ENCODE assay signal across 11 cellular contexts in the genomic region with DNA sequence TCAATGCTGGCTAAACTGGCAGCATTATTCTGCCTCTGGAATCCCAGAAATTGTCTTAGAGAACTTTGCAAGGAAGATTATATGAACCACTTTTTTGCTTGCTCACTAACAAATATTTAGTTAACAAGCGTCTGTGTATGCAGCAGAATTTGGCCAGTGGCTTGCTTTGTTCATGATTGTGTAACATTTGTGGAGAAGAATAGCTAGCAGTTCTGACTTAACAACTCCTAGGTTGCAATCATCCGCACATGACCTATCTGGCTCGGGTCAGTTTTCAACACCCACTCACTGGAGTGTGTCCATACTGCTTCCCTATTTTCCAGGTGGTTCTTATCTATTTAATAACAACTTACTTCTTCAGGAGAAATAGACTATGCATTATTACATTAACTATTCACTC.
DNase-seq lines count a peak whose midpoint lies in the region; ATAC-seq and TF ChIP-seq lines count a peak whose summit lies in the region.
"Had no signal": no experiment of that assay in that cellular context is flagged by ENCODE, and none has a peak within 500 bp of the region (broad histone marks: within the 10 kb centered on the region; RNA-seq: fewer than 3 reads in every experiment).

No MANE protein-coding gene starts in this region.

- H3K36me3 ChIP-seq in adipocyte (ENCODE audit: control insufficient read depth, insufficient read depth, low read length, severe bottlenecking), result no peaks in the 10 kb centered on the region

- H3K9me3 ChIP-seq in adipocyte (ENCODE audit: control insufficient read depth, low read length), result no peaks in the 10 kb centered on the region

- H3K9ac ChIP-seq in adipocyte (ENCODE audit: low read length), result no peak overlapping the region

- TF ChIP-seq CTCF in retinal pigment epithelial cell (conservative IDR thresholded peaks at IDR 0.05; ENCODE audit: low read depth, low read length), result no peak

- H3K27me3 ChIP-seq in adipocyte (replicated peaks; ENCODE audit: control insufficient read depth, insufficient read depth, low read length), result no peaks in the 10 kb centered on the region

- ATAC-seq in Right ventricle myocardium superior (ENCODE audit: poor library complexity), result peak; percentile 94
- ATAC-seq: T-helper 17 cell had no signal

- no peak overlapping the region for H3K4me3 ChIP-seq in adipocyte (ENCODE audit: low read length)
- no peak overlapping the region for H3K4me3 ChIP-seq in retinal pigment epithelial cell (ENCODE audit: low read length)

- peaks cover 20% of the 10 kb centered on the region for H3K4me1 ChIP-seq in adipocyte (ENCODE audit: control insufficient read depth, insufficient read depth, low read length)

- DNase-seq in GF-D8 (lab: John Stamatoyannopoulos, UW) (peak; percentile 47), adipocyte (ENCODE audit: low read depth) (peak; percentile 88), Right ventricle myocardium superior (no peak), retinal pigment epithelial cell (ENCODE audit: low read depth) (peak; percentile 10), NCI-H1417 treated with DMSO at 0.1 percent for 48 hours (lab: John Stamatoyannopoulos, UW) (no peak), HT-29 (ENCODE audit: low spot score) (no peak), cerebellar nuclear complex (lab: John Stamatoyannopoulos, UW) (no peak)
- DNase-seq in activated CD4-positive, alpha-beta T cell treated with anti-CD3 and anti-CD28 coated beads, Interleukin-2, amount 50 U/mL, for 1 hour, result no peak
- DNase-seq: COR-L47, NCI-H69, T-helper 17 cell had no signal

- intact Hi-C loops in Right ventricle myocardium superior (cut with DNase I), result no loop called here

Comparison
In these comparisons a context has a peak if more than half of its experiments do, and no peak if none do; other contexts are left out.
1. DNase-seq: peak in GF-D8 (single experiment), adipocyte (single experiment) and retinal pigment epithelial cell (single experiment); none in Right ventricle myocardium superior (single experiment), NCI-H1417 treated with DMSO at 0.1 percent for 48 hours (single experiment), activated CD4-positive, alpha-beta T cell treated with anti-CD3 and anti-CD28 coated beads, Interleukin-2, amount 50 U/mL, for 1 hour (single experiment), HT-29 (single experiment) and cerebellar nuclear complex (0 of 2).